ENCODE assay signal across 19 cellular contexts in the genomic region with DNA sequence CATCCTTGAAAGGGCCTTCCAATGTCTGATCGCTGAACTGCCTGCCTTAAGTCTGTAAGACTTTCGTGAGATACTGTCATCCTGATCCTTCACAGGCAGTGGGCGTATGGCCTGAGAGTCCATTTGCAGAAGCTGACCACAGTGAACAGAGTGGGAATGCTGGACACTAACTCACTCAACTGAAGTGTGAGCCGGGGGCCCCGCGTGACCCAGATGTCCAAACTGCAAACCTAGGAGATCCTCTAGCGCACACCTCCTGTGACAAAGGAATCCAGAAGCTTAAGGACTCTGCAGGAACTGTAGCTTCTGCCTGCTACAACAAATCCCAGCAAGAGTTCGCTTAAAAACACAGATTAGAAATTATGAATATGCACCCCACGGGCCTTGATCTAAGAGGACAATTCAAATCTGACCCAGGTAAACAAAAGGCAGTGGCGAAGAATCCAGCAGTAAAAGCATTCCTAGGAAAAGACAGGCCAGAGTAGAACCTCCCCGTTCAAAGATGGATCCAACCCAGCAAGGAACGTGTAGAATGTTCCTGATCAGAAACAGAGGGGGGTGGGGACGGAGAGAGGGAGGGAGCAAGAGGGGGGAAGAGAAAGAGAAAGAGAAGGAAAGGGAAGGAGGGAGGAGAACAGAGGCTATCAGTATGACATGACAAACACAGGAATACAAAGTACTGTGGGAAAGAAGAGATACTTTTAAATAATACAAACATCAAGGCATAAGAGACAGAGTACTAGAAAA.
"Had no signal": no experiment of that assay in that cellular context is flagged by ENCODE, and none has a peak within 500 bp of the region (broad histone marks: within the 10 kb centered on the region; RNA-seq: fewer than 3 reads in every experiment).

No MANE protein-coding gene starts in this region.

- H3K4me1 Mint-ChIP-seq: activated B cell treated with CpG ODN at 0.5 μM for 24 hours; activated CD4-positive, alpha-beta T cell treated with anti-CD3 and anti-CD28 coated beads for 36 hours; activated naive CD8-positive, alpha-beta T cell treated with anti-CD3 and anti-CD28 coated beads, Interleukin-2, amount 10 ng/mL, durations not matched to agents 7 days and 5 days had no signal

- H3K9me3 ChIP-seq: esophagus muscularis mucosa, mucosa of descending colon, prostate gland, thyroid gland had no signal

- H3K4me3 Mint-ChIP-seq: activated B cell treated with CpG ODN at 0.5 μM for 24 hours; activated CD4-positive, alpha-beta T cell treated with anti-CD3 and anti-CD28 coated beads for 36 hours; activated naive CD4-positive, alpha-beta T cell treated with anti-CD3 and anti-CD28 coated beads for 36 hours; activated naive CD8-positive, alpha-beta T cell treated with anti-CD3 and anti-CD28 coated beads, Interleukin-2, amount 10 ng/mL, durations not matched to agents 7 days and 5 days; dendritic cell treated with granulocyte-macrophage colony-stimulating factor and Interleukin-4, amounts not matched to agents 40 ng/mL and 50 ng/mL, for 4 days; effector memory CD8-positive, alpha-beta T cell had no signal

- H3K36me3 Mint-ChIP-seq: activated naive CD8-positive, alpha-beta T cell treated with anti-CD3 and anti-CD28 coated beads, Interleukin-2, amount 10 ng/mL, durations not matched to agents 7 days and 5 days had no signal

- ATAC-seq: activated CD4-positive, alpha-beta T cell treated with anti-CD3 and anti-CD28 coated beads for 36 hours; effector memory CD8-positive, alpha-beta T cell; mucosa of descending colon; stimulated activated naive CD8-positive, alpha-beta T cell treated with anti-CD3 and anti-CD28 coated beads, Interleukin-15, Interleukin-2, amounts not matched to agents 100 U/mL and 50 U/mL, for 24 hours had no signal

- H3K27ac Mint-ChIP-seq: activated B cell treated with CpG ODN at 0.5 μM for 24 hours; activated CD4-positive, alpha-beta T cell treated with anti-CD3 and anti-CD28 coated beads for 36 hours; activated naive CD4-positive, alpha-beta T cell treated with anti-CD3 and anti-CD28 coated beads for 36 hours; activated naive CD8-positive, alpha-beta T cell treated with anti-CD3 and anti-CD28 coated beads, Interleukin-2, amount 10 ng/mL, durations not matched to agents 7 days and 5 days; dendritic cell treated with granulocyte-macrophage colony-stimulating factor and Interleukin-4, amounts not matched to agents 40 ng/mL and 50 ng/mL, for 4 days; effector memory CD8-positive, alpha-beta T cell had no signal

- DNase-seq: activated B cell treated with CpG ODN at 0.5 μM for 24 hours; activated CD4-positive, alpha-beta T cell treated with anti-CD3 and anti-CD28 coated beads for 36 hours; activated CD4-positive, alpha-beta T cell treated with anti-CD3 and anti-CD28 coated beads, Interleukin-2, amount 50 U/mL, for 4 hours; activated effector memory CD4-positive, alpha-beta T cell treated with Interleukin-2 at 50 U/mL for 16 hours; activated naive CD4-positive, alpha-beta T cell treated with anti-CD3 and anti-CD28 coated beads for 36 hours; activated naive CD8-positive, alpha-beta T cell treated with anti-CD3 and anti-CD28 coated beads, Interleukin-2, amount 10 ng/mL, durations not matched to agents 7 days and 5 days; activated T-cell treated with anti-CD3 and anti-CD28 coated beads, Interleukin-2, amount 50 U/mL, for 48 hours; amniotic stem cell; effector memory CD8-positive, alpha-beta T cell; hippocampal formation; mucosa of descending colon; stimulated activated CD4-positive, alpha-beta T cell treated with anti-CD3 and anti-CD28 coated beads, Interleukin-12 subunit alpha, Interleukin-12 subunit beta, amount 100 ng/mL, for 4 hours; stimulated activated CD4-positive, alpha-beta T cell treated with anti-CD3 and anti-CD28 coated beads, Interleukin-4, amount 100 ng/mL, for 4 hours; stimulated activated naive CD8-positive, alpha-beta T cell treated with anti-CD3 and anti-CD28 coated beads, Interleukin-15, Interleukin-2, amounts not matched to agents 100 U/mL and 50 U/mL, for 24 hours; T-helper 1 cell; thyroid gland had no signal

- H3K4me1 ChIP-seq: esophagus muscularis mucosa, prostate gland had no signal

- H3K36me3 ChIP-seq: esophagus muscularis mucosa, prostate gland, thyroid gland had no signal

- H3K4me3 ChIP-seq: esophagus muscularis mucosa, mucosa of descending colon, prostate gland, thyroid gland had no signal

- H3K27ac ChIP-seq: esophagus muscularis mucosa, prostate gland, thyroid gland had no signal

- H3K27me3 ChIP-seq: thyroid gland had no signal

- H3K9me3 Mint-ChIP-seq: activated naive CD4-positive, alpha-beta T cell treated with anti-CD3 and anti-CD28 coated beads for 36 hours; dendritic cell treated with granulocyte-macrophage colony-stimulating factor and Interleukin-4, amounts not matched to agents 40 ng/mL and 50 ng/mL, for 4 days had no signal
